1 cellular context compared by ENCODE assay signal in the genomic region with DNA sequence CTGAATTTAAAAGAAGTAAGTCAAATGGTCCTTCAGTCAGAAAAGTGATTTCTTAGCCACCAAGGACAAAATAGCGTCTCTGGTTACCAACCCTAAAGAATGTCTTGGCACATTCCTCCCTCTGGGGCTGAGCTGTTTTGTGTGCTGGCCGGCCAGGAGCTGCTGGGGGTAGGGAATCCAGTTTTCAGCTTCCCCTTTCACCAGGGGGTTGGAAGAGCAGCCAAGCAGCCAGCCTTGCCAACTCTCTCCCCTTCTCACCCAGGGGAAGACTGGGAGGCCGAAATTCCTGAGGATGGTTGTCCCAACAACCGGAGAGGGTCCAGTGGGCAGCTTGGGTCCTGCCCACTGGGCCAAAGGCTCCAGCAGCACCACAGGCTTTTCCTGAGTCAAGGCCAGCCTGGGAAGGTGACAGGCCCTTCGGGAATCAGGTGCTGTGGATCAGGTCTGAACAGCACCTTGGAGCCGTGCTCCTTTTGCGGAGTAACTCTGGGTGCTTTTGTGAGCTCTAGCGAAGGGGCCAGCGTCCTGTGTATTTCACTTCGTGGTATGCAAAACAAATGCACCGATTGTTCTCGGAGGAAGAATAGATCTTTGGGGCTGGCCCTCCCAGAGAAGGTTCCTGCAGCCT.
TF ChIP-seq lines count a peak whose summit lies in the region.

No MANE protein-coding gene starts in this region.

TF ChIP-seq in HEK293, 187 proteins besides CTCF, POLR2A, EP300 and RAD21 (continued from another document):
- TF ChIP-seq ZNF221 (tag by site-specific recombination; IDR thresholded peaks at IDR 0.05; ENCODE audit: borderline replicate concordance), result no peak
- TF ChIP-seq YY2 (tag by site-specific recombination; IDR thresholded peaks at IDR 0.05), result no peak
- no peak for TF ChIP-seq ZNF19 (tag by site-specific recombination; IDR thresholded peaks at IDR 0.05; ENCODE audit: low read depth)
- no peak for TF ChIP-seq SP2 (tag by site-specific recombination; IDR thresholded peaks at IDR 0.05)
- TF ChIP-seq, protein P1, sequence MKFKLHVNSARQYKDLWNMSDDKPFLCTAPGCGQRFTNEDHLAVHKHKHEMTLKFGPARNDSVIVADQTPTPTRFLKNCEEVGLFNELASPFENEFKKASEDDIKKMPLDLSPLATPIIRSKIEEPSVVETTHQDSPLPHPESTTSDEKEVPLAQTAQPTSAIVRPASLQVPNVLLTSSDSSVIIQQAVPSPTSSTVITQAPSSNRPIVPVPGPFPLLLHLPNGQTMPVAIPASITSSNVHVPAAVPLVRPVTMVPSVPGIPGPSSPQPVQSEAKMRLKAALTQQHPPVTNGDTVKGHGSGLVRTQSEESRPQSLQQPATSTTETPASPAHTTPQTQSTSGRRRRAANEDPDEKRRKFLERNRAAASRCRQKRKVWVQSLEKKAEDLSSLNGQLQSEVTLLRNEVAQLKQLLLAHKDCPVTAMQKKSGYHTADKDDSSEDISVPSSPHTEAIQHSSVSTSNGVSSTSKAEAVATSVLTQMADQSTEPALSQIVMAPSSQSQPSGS (tag by site-specific recombination; IDR thresholded peaks at IDR 0.05; ENCODE audit: low read depth), result no peak
- no peak for TF ChIP-seq ZNF223 (tag by site-specific recombination; IDR thresholded peaks at IDR 0.05)
- TF ChIP-seq GLIS1 (tag by site-specific recombination; IDR thresholded peaks at IDR 0.05), result peak; percentile 92
- TF ChIP-seq, protein P2, sequence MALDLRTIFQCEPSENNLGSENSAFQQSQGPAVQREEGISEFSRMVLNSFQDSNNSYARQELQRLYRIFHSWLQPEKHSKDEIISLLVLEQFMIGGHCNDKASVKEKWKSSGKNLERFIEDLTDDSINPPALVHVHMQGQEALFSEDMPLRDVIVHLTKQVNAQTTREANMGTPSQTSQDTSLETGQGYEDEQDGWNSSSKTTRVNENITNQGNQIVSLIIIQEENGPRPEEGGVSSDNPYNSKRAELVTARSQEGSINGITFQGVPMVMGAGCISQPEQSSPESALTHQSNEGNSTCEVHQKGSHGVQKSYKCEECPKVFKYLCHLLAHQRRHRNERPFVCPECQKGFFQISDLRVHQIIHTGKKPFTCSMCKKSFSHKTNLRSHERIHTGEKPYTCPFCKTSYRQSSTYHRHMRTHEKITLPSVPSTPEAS (tag by site-specific recombination; IDR thresholded peaks at IDR 0.05), result peak; percentile 14; the same call in 1 of the 2 replicates
- no peak for TF ChIP-seq ZNF473 (tag by site-specific recombination; IDR thresholded peaks at IDR 0.05)
- TF ChIP-seq, protein P3, sequence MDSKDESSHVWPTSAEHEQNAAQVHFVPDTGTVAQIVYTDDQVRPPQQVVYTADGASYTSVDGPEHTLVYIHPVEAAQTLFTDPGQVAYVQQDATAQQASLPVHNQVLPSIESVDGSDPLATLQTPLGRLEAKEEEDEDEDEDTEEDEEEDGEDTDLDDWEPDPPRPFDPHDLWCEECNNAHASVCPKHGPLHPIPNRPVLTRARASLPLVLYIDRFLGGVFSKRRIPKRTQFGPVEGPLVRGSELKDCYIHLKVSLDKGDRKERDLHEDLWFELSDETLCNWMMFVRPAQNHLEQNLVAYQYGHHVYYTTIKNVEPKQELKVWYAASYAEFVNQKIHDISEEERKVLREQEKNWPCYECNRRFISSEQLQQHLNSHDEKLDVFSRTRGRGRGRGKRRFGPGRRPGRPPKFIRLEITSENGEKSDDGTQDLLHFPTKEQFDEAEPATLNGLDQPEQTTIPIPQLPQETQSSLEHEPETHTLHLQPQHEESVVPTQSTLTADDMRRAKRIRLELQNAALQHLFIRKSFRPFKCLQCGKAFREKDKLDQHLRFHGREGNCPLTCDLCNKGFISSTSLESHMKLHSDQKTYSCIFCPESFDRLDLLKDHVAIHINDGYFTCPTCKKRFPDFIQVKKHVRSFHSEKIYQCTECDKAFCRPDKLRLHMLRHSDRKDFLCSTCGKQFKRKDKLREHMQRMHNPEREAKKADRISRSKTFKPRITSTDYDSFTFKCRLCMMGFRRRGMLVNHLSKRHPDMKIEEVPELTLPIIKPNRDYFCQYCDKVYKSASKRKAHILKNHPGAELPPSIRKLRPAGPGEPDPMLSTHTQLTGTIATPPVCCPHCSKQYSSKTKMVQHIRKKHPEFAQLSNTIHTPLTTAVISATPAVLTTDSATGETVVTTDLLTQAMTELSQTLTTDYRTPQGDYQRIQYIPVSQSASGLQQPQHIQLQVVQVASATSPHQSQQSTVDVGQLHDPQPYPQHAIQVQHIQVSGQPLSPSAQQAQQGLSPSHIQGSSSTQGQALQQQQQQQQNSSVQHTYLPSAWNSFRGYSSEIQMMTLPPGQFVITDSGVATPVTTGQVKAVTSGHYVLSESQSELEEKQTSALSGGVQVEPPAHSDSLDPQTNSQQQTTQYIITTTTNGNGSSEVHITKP (tag by site-specific recombination; IDR thresholded peaks at IDR 0.05), result peak; percentile 73
- TF ChIP-seq ZNF610 (tag by site-specific recombination; IDR thresholded peaks at IDR 0.05; ENCODE audit: borderline replicate concordance), result no peak
- TF ChIP-seq ZBTB17 (tag by site-specific recombination; IDR thresholded peaks at IDR 0.05), result peak; percentile 20; the same call in 1 of the 2 replicates
